ENCODE assay signal across 11 cellular contexts in the genomic region with DNA sequence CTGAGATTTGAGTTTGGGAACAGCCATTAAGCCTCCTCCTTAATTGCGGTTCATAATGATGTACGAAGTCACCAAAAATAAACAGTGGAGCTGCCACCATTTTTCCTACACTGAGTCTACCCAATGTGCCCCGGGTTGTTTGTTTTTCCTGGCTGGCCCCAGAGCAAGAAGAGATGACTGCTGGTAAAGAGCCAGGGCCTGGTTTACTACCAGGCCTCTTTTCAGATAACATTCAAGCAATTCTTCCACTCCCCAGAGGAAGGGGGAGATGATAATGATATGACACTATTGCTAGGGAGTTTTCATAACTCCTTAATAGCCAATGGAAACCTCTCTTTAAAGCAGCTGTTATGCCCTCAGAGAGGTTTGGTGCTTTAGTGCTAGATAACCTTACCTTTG. TPM values are rescaled to one million over a fixed set of nuclear protein-coding genes. Genes with fewer than 3 reads are reported as not detected.
DNase-seq lines count a peak whose midpoint lies in the region; ATAC-seq and TF ChIP-seq lines count a peak whose summit lies in the region.
"Had no signal": no experiment of that assay in that cellular context is flagged by ENCODE, and none has a peak within 500 bp of the region (broad histone marks: within the 10 kb centered on the region; RNA-seq: fewer than 3 reads in every experiment).

No MANE protein-coding gene starts in this region.

- H3K27me3 ChIP-seq in right lobe of liver (no peaks in the 10 kb centered on the region), thoracic aorta (replicated peaks; ENCODE audit: insufficient read depth) (no peaks in the 10 kb centered on the region), SJCRH30 (no peaks in the 10 kb centered on the region)

- peaks cover 0 to 6% (median 0%) of the 10 kb centered on the region in 4 donors for H3K4me1 ChIP-seq in right lobe of liver
- peaks cover 0 to 15% of the 10 kb centered on the region in 2 donors for H3K4me1 ChIP-seq in thoracic aorta (ENCODE audit: control insufficient read depth in 1 of 2, low read depth in 2 of 2)
- H3K4me1 ChIP-seq in SJCRH30: no peaks in the 10 kb centered on the region

- H3K27ac ChIP-seq in cingulate gyrus (ENCODE audit: low read depth, low read length) (peak overlapping the region; percentile 57), right lobe of liver (peak overlapping the region in 1 of 3 donors; percentile 59), thoracic aorta (peak overlapping the region; percentile 25 to 44), SJCRH30 (no peak overlapping the region)
- H3K27ac ChIP-seq: KMS-11 had no signal

- no peaks in the 10 kb centered on the region for H3K9me3 ChIP-seq in right lobe of liver
- no peaks in the 10 kb centered on the region for H3K9me3 ChIP-seq in thoracic aorta
- H3K9me3 ChIP-seq in SJCRH30 (replicated peaks): no peaks in the 10 kb centered on the region

- TF ChIP-seq CTCF in right lobe of liver (IDR thresholded peaks at IDR 0.05) (no peak), thoracic aorta (IDR thresholded peaks at IDR 0.05) (no peak)

- 48% methylated on average over 2 of the region's 3 CpGs for WGBS in right lobe of liver (ENCODE audit: insufficient coverage, low coverage, low lambda C conversion rate, missing lambda C conversion rate)

- H3K4me3 ChIP-seq in right lobe of liver (peak overlapping the region in 1 of 3 donors; percentile 17), thoracic aorta (no peak overlapping the region), SJCRH30 (no peak overlapping the region)

- DNase-seq in NCI-H2029 treated with DMSO at 0.1 percent for 48 hours (lab: John Stamatoyannopoulos, UW) (peak; percentile 61), right lobe of liver (peak in 2 of 3 donors; percentile 58 to 78), thoracic aorta (ENCODE audit: low spot score) (no peak), NK-92 (lab: John Stamatoyannopoulos, UW; ENCODE audit: unreplicated experiment) (no peak), NCI-H1436 treated with DMSO at 0.1 percent for 48 hours (lab: John Stamatoyannopoulos, UW) (no peak), SJCRH30 (no peak)
- no peak for DNase-seq in stimulated activated naive CD4-positive, alpha-beta T cell treated with Interleukin-2 at 50 U/mL for 16 hours (lab: John Stamatoyannopoulos, UW)
- DNase-seq: amniotic stem cell had no signal

- intact Hi-C loops in right lobe of liver (cut with DNase I): no loop called here

- H3K36me3 ChIP-seq in right lobe of liver (peaks cover 0 to 30% (median 10%) of the 10 kb centered on the region in 4 donors), thoracic aorta (peaks cover 21% of the 10 kb centered on the region), SJCRH30 (peaks cover 24% of the 10 kb centered on the region)

- TF ChIP-seq POLR2A in right lobe of liver (IDR thresholded peaks at IDR 0.05): no peak

- ATAC-seq in right lobe of liver (peak; percentile 80 to 93 (median 84)), thoracic aorta (ENCODE audit: insufficient number of reproducible peaks, low FRiP score, low read depth) (no peak)
- ATAC-seq: esophagus mucosa had no signal

RNA-seq across cellular contexts. Expression of gene BRAP, which starts 42.3 kb away (rescaled TPM):
- 1 to 10 TPM; 5.3 to 8.1 (median 7.5) TPM for total RNA-seq in right lobe of liver
- total RNA-seq in thoracic aorta: 10 to 100 TPM; 14.1 to 22.6 TPM
- total RNA-seq in SJCRH30 (2014; rRNA removed; shearing (Covaris generic)): 17.2 and 20.2 TPM in 2 replicates

RNA-seq across cellular contexts. Expression of gene ACAD10, which starts 42.4 kb away (rescaled TPM):
- 10 to 100 TPM; 24.7 to 41.7 (median 26.8) TPM for total RNA-seq in right lobe of liver
- 10 to 100 TPM; 15.8 to 17.6 TPM for total RNA-seq in thoracic aorta
- total RNA-seq in SJCRH30 (2014; rRNA removed; shearing (Covaris generic)): 10.1 and 11.5 TPM in 2 replicates

RNA-seq across cellular contexts. Expression of gene ATXN2, which starts 44.3 kb away (rescaled TPM):
- 10 to 100 TPM; 19.1 to 39.5 (median 27.6) TPM for total RNA-seq in right lobe of liver
- total RNA-seq in thoracic aorta: 100 to 1,000 TPM in 1 of 2 donors, 10 to 100 TPM in 1; 81.0 to 109 TPM
- 25.2 and 38.2 TPM in 2 replicates for total RNA-seq in SJCRH30 (2014; rRNA removed; shearing (Covaris generic))

Comparison
In these comparisons a context has a peak if more than half of its experiments do, and no peak if none do; other contexts are left out.
1. DNase-seq: peak in NCI-H2029 treated with DMSO at 0.1 percent for 48 hours (single experiment) and right lobe of liver (2 of 3); none in thoracic aorta (single experiment), NK-92 (single experiment), NCI-H1436 treated with DMSO at 0.1 percent for 48 hours (single experiment), SJCRH30 (0 of 2) and stimulated activated naive CD4-positive, alpha-beta T cell treated with Interleukin-2 at 50 U/mL for 16 hours (single experiment).